ENCODE assay signal across 1 cellular context in genomic region chr12:96472384-96472783, GRCh38.
TF ChIP-seq lines count a peak whose summit lies in the region.

No MANE protein-coding gene starts in this region.

TF ChIP-seq in IMR-90, 13 proteins besides CTCF, POLR2A, EP300 and RAD21:
- TF ChIP-seq CHD1 (IDR thresholded peaks at IDR 0.05; ENCODE audit: low read depth, low read length): no peak
- no peak for TF ChIP-seq MAFK (IDR thresholded peaks at IDR 0.05; ENCODE audit: low read depth, low read length)
- TF ChIP-seq RFX5 (IDR thresholded peaks at IDR 0.05; ENCODE audit: low read depth, low read length): no peak
- TF ChIP-seq MAZ (IDR thresholded peaks at IDR 0.05; ENCODE audit: borderline replicate concordance, low read depth, low read length): no peak
- TF ChIP-seq MXI1 (IDR thresholded peaks at IDR 0.05; ENCODE audit: borderline replicate concordance, low read depth, low read length): no peak
- no peak for TF ChIP-seq BHLHE40 (IDR thresholded peaks at IDR 0.05; ENCODE audit: low read depth, low read length)
- TF ChIP-seq RCOR1 (IDR thresholded peaks at IDR 0.05; ENCODE audit: insufficient replicate concordance, low read length): no peak
- no peak for TF ChIP-seq NFE2L2 (IDR thresholded peaks at IDR 0.05; ENCODE audit: low read depth, low read length)
- TF ChIP-seq SMC3 (IDR thresholded peaks at IDR 0.05; ENCODE audit: low read depth, low read length): no peak
- TF ChIP-seq, protein P1, sequence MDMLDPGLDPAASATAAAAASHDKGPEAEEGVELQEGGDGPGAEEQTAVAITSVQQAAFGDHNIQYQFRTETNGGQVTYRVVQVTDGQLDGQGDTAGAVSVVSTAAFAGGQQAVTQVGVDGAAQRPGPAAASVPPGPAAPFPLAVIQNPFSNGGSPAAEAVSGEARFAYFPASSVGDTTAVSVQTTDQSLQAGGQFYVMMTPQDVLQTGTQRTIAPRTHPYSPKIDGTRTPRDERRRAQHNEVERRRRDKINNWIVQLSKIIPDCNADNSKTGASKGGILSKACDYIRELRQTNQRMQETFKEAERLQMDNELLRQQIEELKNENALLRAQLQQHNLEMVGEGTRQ (IDR thresholded peaks at IDR 0.05; ENCODE audit: low read depth, low read length): no peak
